Comparison of ENCODE assay signal across 6 cellular contexts in genomic region chr19:45729774-45730388, GRCh38. TPM values are rescaled to one million over a fixed set of nuclear protein-coding genes. Genes with fewer than 3 reads are reported as not detected.
A peak's percentile ranks its signal among the peaks of the same experiment; 100 is the strongest.
DNase-seq lines count a peak whose midpoint lies in the region; ATAC-seq and TF ChIP-seq lines count a peak whose summit lies in the region.

No MANE protein-coding gene starts in this region.

- no peaks in the 10 kb centered on the region for H3K36me3 Mint-ChIP-seq in osteocyte (ENCODE audit: unreplicated experiment)

- no peaks in the 10 kb centered on the region for H3K9me3 Mint-ChIP-seq in osteocyte (ENCODE audit: unreplicated experiment)

- ATAC-seq in GM18498 (IDR thresholded peaks at IDR 0.05; ENCODE audit: unreplicated experiment) = no peak

- no peaks in the 10 kb centered on the region for H3K27me3 Mint-ChIP-seq in osteocyte (ENCODE audit: unreplicated experiment)

- peak overlapping the region; percentile 78 for H3K27ac Mint-ChIP-seq in osteocyte (ENCODE audit: unreplicated experiment)

- DNase-seq in DMS53 (lab: John Stamatoyannopoulos, UW) = peak; percentile 31
- DNase-seq in DMS53 treated with DMSO at 0.1 percent for 48 hours (lab: John Stamatoyannopoulos, UW; ENCODE audit: unreplicated experiment) = no peak
- peak; percentile 16 for DNase-seq in choroid plexus epithelial cell (ENCODE audit: low read depth)
- DNase-seq in osteocyte (ENCODE audit: extremely low spot score, unreplicated experiment) = no peak
- no peak for DNase-seq in D341Med (ENCODE audit: low spot score)

- H3K4me3 Mint-ChIP-seq in osteocyte (ENCODE audit: unreplicated experiment) = peak overlapping the region; percentile 90

- TF ChIP-seq CTCF in choroid plexus epithelial cell (conservative IDR thresholded peaks at IDR 0.05; ENCODE audit: low read depth, low read length) (no peak), osteocyte (IDR thresholded peaks at IDR 0.05) (no peak)

- peak overlapping the region; percentile 92 for H3K4me3 ChIP-seq in choroid plexus epithelial cell (ENCODE audit: low read depth, low read length)

- peaks cover 16% of the 10 kb centered on the region for H3K4me1 Mint-ChIP-seq in osteocyte (ENCODE audit: unreplicated experiment)

RNA-seq across cellular contexts. Expression of gene FBXO46, which starts 0.8 kb away (rescaled TPM):
- 16.0 and 18.3 TPM in 2 replicates for total RNA-seq in osteocyte

RNA-seq across cellular contexts. Expression of gene MEIOSIN, which starts 3.4 kb away (rescaled TPM):
- total RNA-seq in osteocyte = not detected in 2 replicates

RNA-seq across cellular contexts. Expression of gene QPCTL, which starts 37.4 kb away (rescaled TPM):
- total RNA-seq in osteocyte = 14.0 TPM in 2 replicates

RNA-seq across cellular contexts. Expression of gene SNRPD2, which starts 38.1 kb away (rescaled TPM):
- total RNA-seq in osteocyte = 366 and 397 TPM in 2 replicates

RNA-seq across cellular contexts. Expression of gene SIX5, which starts 39.2 kb away (rescaled TPM):
- total RNA-seq in osteocyte = 34.2 and 35.4 TPM in 2 replicates

Comparison
In these comparisons a context has a peak if more than half of its experiments do, and no peak if none do; other contexts are left out.
1. DNase-seq: peak in DMS53 (single experiment) and choroid plexus epithelial cell (single experiment); none in DMS53 treated with DMSO at 0.1 percent for 48 hours (single experiment), osteocyte (single experiment) and D341Med (single experiment).